Comparison of ENCODE assay signal across 29 cellular contexts in the genomic region with DNA sequence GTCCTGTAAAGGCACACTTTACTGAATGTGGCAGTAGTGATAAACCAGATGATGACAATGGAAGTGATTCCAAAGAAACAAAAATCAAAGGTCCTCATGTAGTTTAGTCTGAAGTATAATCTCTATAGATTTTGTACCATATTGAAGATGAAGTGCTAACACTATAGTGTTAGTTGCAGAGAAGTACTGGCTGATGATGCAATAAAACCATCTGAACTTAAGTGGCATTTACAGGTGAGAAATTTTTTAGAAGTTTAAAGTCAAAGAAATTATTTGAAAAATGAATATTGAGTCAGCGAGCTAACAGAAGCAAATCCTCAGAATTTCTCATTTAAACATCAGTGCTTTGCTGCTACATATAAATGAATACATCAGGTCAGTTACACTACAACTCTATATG.
"Had no signal": no experiment of that assay in that cellular context is flagged by ENCODE, and none has a peak within 500 bp of the region (broad histone marks: within the 10 kb centered on the region; RNA-seq: fewer than 3 reads in every experiment).

No MANE protein-coding gene starts in this region.

- H3K27me3 ChIP-seq: testis, tibial artery, uterus had no signal

- H3K27ac ChIP-seq: neutrophil, parathyroid adenoma, psoas muscle, skin epidermis, spleen, suprapubic skin, testis, tibial artery, transverse colon, upper lobe of right lung, uterus had no signal

- DNase-seq: naive thymus-derived CD8-positive, alpha-beta T cell; nephron progenitor cell; nucleus accumbens; posterior cingulate gyrus; psoas muscle; right cardiac atrium; spleen; stimulated activated CD4-positive, alpha-beta T cell treated with anti-CD3 and anti-CD28 coated beads, Interleukin-12 subunit alpha, Interleukin-12 subunit beta, amount 100 ng/mL, for 4 hours; stimulated activated CD4-positive, alpha-beta T cell treated with anti-CD3 and anti-CD28 coated beads, Interleukin-1b, Interleukin-23, amount 100 ng/mL, for 48 hours; stimulated activated CD4-positive, alpha-beta T cell treated with anti-CD3 and anti-CD28 coated beads, Interleukin-4, amount 100 ng/mL, for 1 hour; stimulated activated CD4-positive, alpha-beta T cell treated with anti-CD3 and anti-CD28 coated beads, Interleukin-4, amount 100 ng/mL, for 4 hours; stimulated activated CD8-positive, alpha-beta memory T cell treated with anti-CD3 and anti-CD28 coated beads, Interleukin-4, amount 100 ng/mL, for 48 hours; stimulated activated naive CD4-positive, alpha-beta T cell; stimulated activated naive CD8-positive, alpha-beta T cell treated with anti-CD3 and anti-CD28 coated beads, Interleukin-15, amount 100 ng/mL, for 72 hours; stimulated activated naive CD8-positive, alpha-beta T cell treated with anti-CD3 and anti-CD28 coated beads, Interleukin-15, Interleukin-2, amounts not matched to agents 100 U/mL and 50 U/mL, for 24 hours; substantia nigra; testis; tibial artery; transverse colon; upper lobe of right lung; uterus had no signal

- H3K4me3 ChIP-seq: psoas muscle, skin epidermis, smooth muscle cell, spleen, suprapubic skin, testis, tibial artery, transverse colon, upper lobe of right lung, uterus had no signal

- H3K36me3 ChIP-seq: neutrophil, spleen, suprapubic skin, tibial artery, transverse colon, upper lobe of right lung, uterus had no signal

- H3K79me2 ChIP-seq: parathyroid adenoma had no signal

- H3K4me1 ChIP-seq: testis, tibial artery, upper lobe of right lung, uterus had no signal

- H3K9ac ChIP-seq: parathyroid adenoma had no signal

- ATAC-seq: naive thymus-derived CD8-positive, alpha-beta T cell; natural killer cell treated with Interleukin-12 subunit alpha and Interleukin-12 subunit beta and Interleukin-15 and Interleukin-18, amount 100 ng/mL, for 72 hours; psoas muscle; right cardiac atrium; sciatic nerve; stimulated activated memory B cell treated with anti-CD40 and anti-IgM and Interleukin-4, amounts not matched to agents 10 μg/mL and 1 μg/mL and 100 μg/mL, for 72 hours; stimulated activated naive CD8-positive, alpha-beta T cell treated with anti-CD3 and anti-CD28 coated beads, Interleukin-15, amount 100 ng/mL, for 72 hours; stimulated activated naive CD8-positive, alpha-beta T cell treated with anti-CD3 and anti-CD28 coated beads, Interleukin-15, Interleukin-2, amounts not matched to agents 100 U/mL and 50 U/mL, for 24 hours; upper lobe of right lung had no signal

- H3K4me2 ChIP-seq: smooth muscle cell had no signal

- H3K9me3 ChIP-seq: neutrophil, psoas muscle, spleen, suprapubic skin, testis, tibial artery, transverse colon, upper lobe of right lung, uterus had no signal

- H2AFZ ChIP-seq: parathyroid adenoma had no signal
